8 cellular contexts compared by ENCODE assay signal in the genomic region with DNA sequence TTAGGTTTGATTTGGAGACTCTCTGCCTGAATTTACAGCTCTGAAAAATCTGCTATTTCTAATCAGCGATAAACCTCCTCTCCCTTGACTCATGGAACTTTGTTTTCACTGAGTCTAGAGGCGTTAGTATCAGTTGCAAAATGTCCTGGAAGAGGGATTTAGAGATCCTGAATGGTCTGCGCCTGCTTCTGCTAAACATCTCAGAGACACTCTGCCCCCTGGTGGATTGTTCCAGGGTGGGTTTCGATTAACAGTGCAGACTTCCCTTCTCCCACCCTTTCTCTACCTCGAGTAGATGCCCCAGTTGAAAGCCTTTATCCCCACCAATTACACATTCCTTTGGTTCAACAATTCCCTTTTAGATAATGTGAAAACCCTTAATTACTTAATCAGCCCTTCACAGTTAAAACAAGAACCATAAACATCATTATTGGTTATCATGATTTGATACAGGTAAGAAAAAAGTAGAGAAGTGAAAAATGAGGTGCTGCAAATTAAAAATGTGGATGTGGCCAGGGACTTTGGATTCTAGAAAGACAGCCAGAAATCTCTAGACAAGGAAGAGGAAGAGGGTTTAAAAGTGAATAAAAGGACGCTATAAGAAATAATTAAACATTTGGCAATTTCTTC. TPM values are rescaled to one million over a fixed set of nuclear protein-coding genes. Genes with fewer than 3 reads are reported as not detected.
DNase-seq lines count a peak whose midpoint lies in the region; ATAC-seq, FAIRE-seq and TF ChIP-seq lines count a peak whose summit lies in the region.

No MANE protein-coding gene starts in this region.

- H3K9me3 Mint-ChIP-seq in Caco-2 (ENCODE audit: unreplicated experiment): no peaks in the 10 kb centered on the region

- H3K36me3 Mint-ChIP-seq in Caco-2 (ENCODE audit: insufficient read depth, unreplicated experiment): no peaks in the 10 kb centered on the region

- no peak overlapping the region for H3K9ac ChIP-seq in GM12878 (ENCODE audit: control insufficient read depth, insufficient read depth, low read length)

- TF ChIP-seq CTCF in Caco-2 (IDR thresholded peaks at IDR 0.05; ENCODE audit: insufficient read depth in 1 of 2, low read depth in 1 of 2, low read length in 1 of 2, severe bottlenecking in 1 of 2, unreplicated experiment in 1 of 2) (peak; percentile 68 to 70), GM12878 (IDR thresholded peaks at IDR 0.05 in 2 of 3, conservative IDR thresholded peaks at IDR 0.05 in 1 of 3; ENCODE audit: control insufficient read depth in 2 of 3, extremely low read depth in 1 of 3, insufficient read depth in 1 of 3, low read depth in 3 of 3, low read length in 3 of 3) (peak; percentile 69 to 71 (median 70))

- ATAC-seq in GM18868 (IDR thresholded peaks at IDR 0.05; ENCODE audit: unreplicated experiment) (peak; percentile 89), HG03135 (IDR thresholded peaks at IDR 0.05; ENCODE audit: unreplicated experiment) (peak; percentile 67), GM12878 (peak; percentile 79), HG03521 (IDR thresholded peaks at IDR 0.05; ENCODE audit: unreplicated experiment) (no peak)

- WGBS in GM12878 (ENCODE audit: insufficient coverage, insufficient replicate concordance, low lambda C conversion rate, missing lambda C conversion rate): 9% methylated on average over 6 of the region's 6 CpGs

- no peak overlapping the region for H3K4me3 ChIP-seq in Caco-2 (ENCODE audit: low read depth, low read length)
- no peak overlapping the region for H3K4me3 ChIP-seq in GM12878

- POLR2A ChIA-PET in Caco-2 (lab: Charles Lee) (no interaction called here), GM12878 (lab: Charles Lee) (interaction anchor here (0.6 kb wide), 1 partner anchor 273 kb away, joined by 3 read pairs; no protein-coding TSS in a partner anchor)

- no peak overlapping the region for H2AFZ ChIP-seq in GM12878 (ENCODE audit: control insufficient read depth, low read depth, low read length)

- RAD21 ChIA-PET in GM12878 (lab: Charles Lee; ENCODE audit: unreplicated experiment): interaction anchor here (0.8 to 1.5 kb wide), 10 partner anchors 9 to 596 kb away, joined by 3 to 8 read pairs (median 3); no protein-coding TSS in a partner anchor

- in situ Hi-C loops in GM12878 (cut with MboI): no loop called here

- SMC1A ChIA-PET in GM12878 (lab: Charles Lee; ENCODE audit: uncharacterized antibody, unreplicated experiment): interaction anchor here (0.7 to 4.2 kb wide), 16 partner anchors 14 to 1525 kb away, joined by 3 to 17 read pairs (median 3); no protein-coding TSS in a partner anchor

- TF ChIP-seq POLR2A in GM12878 (IDR thresholded peaks at IDR 0.05; ENCODE audit: low read depth, low read length): no peak

- H3K79me2 ChIP-seq in GM12878 (ENCODE audit: control insufficient read depth, insufficient read depth, low read length): no peaks in the 10 kb centered on the region

- no peaks in the 10 kb centered on the region for H4K20me1 ChIP-seq in GM12878 (ENCODE audit: control insufficient read depth, insufficient read depth)

- DNase-seq in Caco-2: peak; percentile 67 to 76
- DNase-seq in NCI-H774 (lab: John Stamatoyannopoulos, UW): peak; percentile 73
- DNase-seq in GM12878 (ENCODE audit: low read depth, low spot score): no peak
- DNase-seq in iris pigment epithelial cell (ENCODE audit: low read depth): peak; percentile 97
- DNase-seq in stimulated activated CD4-positive, alpha-beta T cell treated with anti-CD3 and anti-CD28 coated beads, Interleukin-4, amount 100 ng/mL, for 24 hours: peak; percentile 39

- no peak overlapping the region for H3K4me3 Mint-ChIP-seq in Caco-2 (ENCODE audit: unreplicated experiment)

- H3K27me3 ChIP-seq in Caco-2 (replicated peaks; ENCODE audit: control insufficient read depth, insufficient read depth, low read length) (no peaks in the 10 kb centered on the region), GM12878 (replicated peaks in 1 of 2; ENCODE audit: control insufficient read depth in 2 of 2, insufficient read depth in 2 of 2, low read length in 1 of 2) (peaks cover 4% of the 10 kb centered on the region in 2 experiments)

- H3K36me3 ChIP-seq in Caco-2 (ENCODE audit: control insufficient read depth, insufficient read depth, low read length): no peaks in the 10 kb centered on the region
- H3K36me3 ChIP-seq in GM12878 (ENCODE audit: control insufficient read depth in 2 of 2, insufficient read depth in 2 of 2, low read length in 1 of 2): no peaks in the 10 kb centered on the region

- H3K4me2 ChIP-seq in GM12878 (ENCODE audit: control insufficient read depth, insufficient read depth): no peak overlapping the region

- no peak overlapping the region for H3K27ac ChIP-seq in GM12878 (ENCODE audit: control insufficient read depth, insufficient read depth)

- peaks cover 3% of the 10 kb centered on the region for H3K27me3 Mint-ChIP-seq in Caco-2 (ENCODE audit: insufficient read depth, unreplicated experiment)

- H3K4me1 ChIP-seq in Caco-2: 0 out of 2 replicates have a peak, but pooled peaks cover 12% of the 10 kb centered on the region
- no peaks in the 10 kb centered on the region for H3K4me1 ChIP-seq in GM12878 (ENCODE audit: control insufficient read depth, insufficient read depth, low read length)

- no TSS peak for BruUV-seq in Caco-2 (replicated peaks; lab: Mats Ljungman, UMichigan)
- no TSS peak for BruUV-seq in GM12878 (replicated peaks; lab: Mats Ljungman, UMichigan)

- CTCF ChIA-PET in Caco-2 (lab: Charles Lee): interaction anchor here (0.6 kb wide), 1 partner anchor 212 kb away, joined by 3 read pairs; no protein-coding TSS in a partner anchor
- CTCF ChIA-PET in GM12878 (lab: Yijun Ruan, JAX): interaction anchor here (0.5 to 3.0 kb wide), 38 partner anchors 9 to 1565 kb away, joined by 3 to 31 read pairs (median 3); no protein-coding TSS in a partner anchor

- no peak overlapping the region for H3K27ac Mint-ChIP-seq in Caco-2 (ENCODE audit: unreplicated experiment)

- TF ChIP-seq EP300 in GM12878 (IDR thresholded peaks at IDR 0.05; ENCODE audit: borderline replicate concordance in 1 of 2, control insufficient read depth in 1 of 2, low read depth in 2 of 2, low read length in 2 of 2): no peak

- TF ChIP-seq RAD21 in GM12878 (IDR thresholded peaks at IDR 0.05; ENCODE audit: insufficient read depth, low read depth, low read length): peak; percentile 56

- no peaks in the 10 kb centered on the region for H3K4me1 Mint-ChIP-seq in Caco-2 (ENCODE audit: low read depth, unreplicated experiment)

- peak; percentile 68 for FAIRE-seq in GM12878 (lab: Jason Lieb, UNC)

- intact Hi-C loops in Caco-2 (cut with micrococcal nuclease; ENCODE audit: unreplicated experiment): loop anchor here (1.0 to 2.0 kb wide), 4 partner anchors 118 to 775 kb away; no protein-coding TSS in a partner anchor
- intact Hi-C loops in GM12878 (cut with micrococcal nuclease; ENCODE audit: unreplicated experiment): loop anchor here (1.0 to 10.0 kb wide), 5 partner anchors 285 to 1565 kb away; no protein-coding TSS in a partner anchor

- H3K9me3 ChIP-seq in Caco-2 (no peaks in the 10 kb centered on the region), GM12878 (replicated peaks; ENCODE audit: control insufficient read depth, insufficient read depth, low read length) (no peaks in the 10 kb centered on the region)

TF ChIP-seq in GM12878, 131 proteins besides CTCF, POLR2A, EP300 and RAD21:
- peak; percentile 83; the same call in 1 of the 2 replicates for TF ChIP-seq SMC3 (IDR thresholded peaks at IDR 0.05; ENCODE audit: borderline replicate concordance, low read length)
- TF ChIP-seq IKZF1 (conservative IDR thresholded peaks at IDR 0.05): no peak
TF ChIP-seq in GM12878: peak in this region for 1.

RNA-seq across cellular contexts. Expression of gene HTR1B, which starts 5.5 kb away (rescaled TPM):
- total RNA-seq in Caco-2 (2022): not detected in 2 replicates
- total RNA-seq in GM12878 (2013; cell fraction: nucleolus; rRNA removed): 2.0 and 3.0 TPM in 2 replicates
- total RNA-seq in GM12878 (2014; rRNA removed): 0.05 TPM in 1 of 2 replicates, not detected in the other
- 0.09 TPM in 1 of 2 replicates, not detected in the other for total RNA-seq in GM12878 (2014; rRNA removed; fragmentation: Illumina TruSeq; extraction: Trizol)
- not detected in 2 replicates for total RNA-seq in GM12878 (2021)
- not detected for polyA plus RNA-seq in GM12878 (2011; ENCODE audit: low read depth)
- 0.69 and 0.98 TPM in 2 replicates for polyA plus RNA-seq in GM12878 (2011; rRNA removed)
- polyA plus RNA-seq in GM12878 (2011; cell fraction: cytosol; rRNA removed): 0.63 and 0.84 TPM in 2 replicates
- 12.4 and 14.9 TPM in 2 replicates for polyA plus RNA-seq in GM12878 (2011; cell fraction: nucleus; rRNA removed)
- not detected in 2 replicates for polyA plus RNA-seq in GM12878 (2012)
- polyA plus RNA-seq in GM12878 (2014; fragmentation: Illumina TruSeq; extraction: Trizol): not detected in 2 replicates
- not detected for polyA plus RNA-seq in GM12878 (2014; fragmentation: Nextera tagmentation; extraction: Ambion mirVana)
- polyA plus RNA-seq in GM12878 (2014; rRNA removed): not detected in 2 replicates
- not detected for polyA plus RNA-seq in GM12878 (2016; fragmentation: Nextera tagmentation; extraction: Ambion mirVana)
- 6.7 and 15.5 TPM in 2 replicates for polyA minus RNA-seq in GM12878 (2011; rRNA and poly(A)+ RNA removed)
- 0.53 TPM in 1 of 2 replicates, not detected in the other for polyA minus RNA-seq in GM12878 (2011; cell fraction: cytosol; rRNA and poly(A)+ RNA removed)
- 32.3 and 57.8 TPM in 2 replicates for polyA minus RNA-seq in GM12878 (2011; cell fraction: nucleus; rRNA and poly(A)+ RNA removed)
